ENCODE assay signal across 8 cellular contexts in genomic region chr5:87340716-87341115, GRCh38.
A peak's percentile ranks its signal among the peaks of the same experiment; 100 is the strongest.
DNase-seq lines count a peak whose midpoint lies in the region; ATAC-seq, FAIRE-seq and TF ChIP-seq lines count a peak whose summit lies in the region.

No MANE protein-coding gene starts in this region.

- no peaks in the 10 kb centered on the region for H3K27me3 ChIP-seq in Loucy (ENCODE audit: insufficient read depth, low read length, poor library complexity, severe bottlenecking)

- H3K4me1 ChIP-seq in Loucy (ENCODE audit: insufficient read depth, low read length, poor library complexity, severe bottlenecking) = peaks cover 15% of the 10 kb centered on the region

- peak; percentile 100 for ATAC-seq in GM18519 (IDR thresholded peaks at IDR 0.05; ENCODE audit: low FRiP score, unreplicated experiment)

- no peak for TF ChIP-seq CTCF in Loucy (conservative IDR thresholded peaks at IDR 0.05; ENCODE audit: low read length)

- H3K9me3 ChIP-seq in Loucy (ENCODE audit: insufficient read depth, low read depth, low read length) = no peaks in the 10 kb centered on the region

- H3F3A ChIP-seq in Loucy (ENCODE audit: low read depth) = 0 out of 2 replicates have a peak, but pooled peaks cover 5% of the 10 kb centered on the region

- FAIRE-seq in H54 (lab: Jason Lieb, UNC) = peak; percentile 6

- H4K20me1 ChIP-seq in Loucy (ENCODE audit: insufficient read depth, low read length, poor library complexity, severe bottlenecking) = peaks cover 4% of the 10 kb centered on the region

- peaks cover 49% of the 10 kb centered on the region for H3K36me3 ChIP-seq in Loucy (ENCODE audit: insufficient read depth, low read length)

- no peak for TF ChIP-seq POLR2A in H54 (IDR thresholded peaks at IDR 0.05; ENCODE audit: low read depth, low read length)

- H3K9ac ChIP-seq in Loucy (ENCODE audit: low read depth, low read length, poor library complexity, severe bottlenecking) = peak overlapping the region; percentile 35

- peak overlapping the region; percentile 70 for H3K4me2 ChIP-seq in Loucy (ENCODE audit: low read depth, low read length, poor library complexity, severe bottlenecking)

- peak overlapping the region; percentile 39 for H3K4me3 ChIP-seq in Loucy (ENCODE audit: low read length, poor library complexity, severe bottlenecking)

- H3K9me2 ChIP-seq in Loucy (replicated peaks; ENCODE audit: low read depth, low read length) = no peaks in the 10 kb centered on the region

- no peak overlapping the region for H2AFZ ChIP-seq in Loucy (ENCODE audit: low read length)

- H3K79me2 ChIP-seq in Loucy (ENCODE audit: insufficient read depth, low read length) = no peaks in the 10 kb centered on the region

- no peak for DNase-seq in H54 (ENCODE audit: insufficient read length, low spot score)
- DNase-seq in lung microvascular endothelial cell (ENCODE audit: low read depth in 2 of 2) = peak; percentile 1 to 55
- DNase-seq in superior temporal gyrus (ENCODE audit: extremely low spot score) = no peak
- no peak for DNase-seq in activated effector memory CD4-positive, alpha-beta T cell treated with Interleukin-2 at 50 U/mL for 16 hours
- DNase-seq in cerebellar cortex (ENCODE audit: low spot score) = no peak
- DNase-seq in NCI-H2107 treated with DMSO at 0.1 percent for 48 hours (lab: John Stamatoyannopoulos, UW; ENCODE audit: unreplicated experiment) = no peak

Comparison
In these comparisons a context has a peak if more than half of its experiments do, and no peak if none do; other contexts are left out.
1. DNase-seq: peak in lung microvascular endothelial cell (2 of 2); none in H54 (single experiment), superior temporal gyrus (single experiment), activated effector memory CD4-positive, alpha-beta T cell treated with Interleukin-2 at 50 U/mL for 16 hours (single experiment), cerebellar cortex (single experiment) and NCI-H2107 treated with DMSO at 0.1 percent for 48 hours (single experiment).